In the genomic region with DNA sequence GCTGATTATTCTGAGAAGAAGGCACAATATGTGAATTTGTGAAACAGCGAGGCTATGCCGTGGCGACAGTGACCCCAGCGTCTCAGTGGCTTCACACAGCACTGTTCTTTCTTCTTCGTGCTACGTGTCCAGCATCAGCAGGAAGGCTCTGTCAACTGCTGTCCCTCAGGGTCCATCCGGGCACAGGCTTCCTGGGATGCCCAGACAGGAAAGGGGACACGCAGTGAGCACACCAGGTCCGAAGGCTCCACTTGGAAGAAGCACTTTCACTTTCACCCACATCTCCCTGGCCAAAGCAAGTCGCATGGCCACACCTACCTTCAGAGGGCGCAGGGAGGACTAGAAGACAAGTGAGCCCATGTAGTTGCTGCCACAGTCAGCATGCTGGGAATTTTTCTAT, we compare ENCODE assay signal across 8 cellular contexts. TPM values are rescaled to one million over a fixed set of nuclear protein-coding genes. Genes with fewer than 3 reads are reported as not detected.
DNase-seq lines count a peak whose midpoint lies in the region; ATAC-seq and TF ChIP-seq lines count a peak whose summit lies in the region.

No MANE protein-coding gene starts in this region.

- H2AFZ ChIP-seq in MM.1S (ENCODE audit: low read length), result no peak overlapping the region

- H3K27ac ChIP-seq in right cardiac atrium (ENCODE audit: low read length) (no peak overlapping the region), suprapubic skin (no peak overlapping the region), MM.1S (ENCODE audit: low read length) (no peak overlapping the region)

- no peak for TF ChIP-seq EP300 in suprapubic skin (IDR thresholded peaks at IDR 0.05)

- no peaks in the 10 kb centered on the region for H3K9me2 ChIP-seq in MM.1S (replicated peaks; ENCODE audit: insufficient read depth, low read length)

- H3F3A ChIP-seq in MM.1S (ENCODE audit: insufficient read depth, low read length), result no peaks in the 10 kb centered on the region

- H3K4me1 Mint-ChIP-seq in CD14-positive monocyte, result peaks cover 16% of the 10 kb centered on the region
- H3K4me1 Mint-ChIP-seq in activated CD8-positive, alpha-beta T cell treated with anti-CD3 and anti-CD28 coated beads, Interleukin-2, amount 10 ng/mL, durations not matched to agents 7 days and 5 days (ENCODE audit: low read depth), result peaks cover 8% of the 10 kb centered on the region

- DNase-seq in CD14-positive monocyte (ENCODE audit: low spot score) (no peak), NCI-H2081 (lab: John Stamatoyannopoulos, UW) (peak; percentile 67 to 75), right cardiac atrium (peak in 1 of 3 donors; percentile 68), suprapubic skin (ENCODE audit: low spot score in 2 of 2) (no peak), MM.1S (no peak)
- peak; percentile 42 for DNase-seq in activated CD8-positive, alpha-beta T cell treated with anti-CD3 and anti-CD28 coated beads, Interleukin-2, amount 10 ng/mL, durations not matched to agents 7 days and 5 days

- H3K27ac Mint-ChIP-seq in CD14-positive monocyte, result peak overlapping the region in 6 of 7 donors; percentile 20 to 82 (median 68)
- peak overlapping the region; percentile 41 for H3K27ac Mint-ChIP-seq in activated CD8-positive, alpha-beta T cell treated with anti-CD3 and anti-CD28 coated beads, Interleukin-2, amount 10 ng/mL, durations not matched to agents 7 days and 5 days

- no peak for TF ChIP-seq POLR2A in suprapubic skin (IDR thresholded peaks at IDR 0.05)

- H4K20me1 ChIP-seq in MM.1S (ENCODE audit: insufficient read depth, low read length), result no peaks in the 10 kb centered on the region

- ATAC-seq in GM19372 (IDR thresholded peaks at IDR 0.05; ENCODE audit: low read depth, unreplicated experiment) (peak; percentile 73), right cardiac atrium (peak; percentile 55 to 65), HG03139 (IDR thresholded peaks at IDR 0.05; ENCODE audit: unreplicated experiment) (no peak)
- peak; percentile 83 for ATAC-seq in activated CD8-positive, alpha-beta T cell treated with anti-CD3 and anti-CD28 coated beads, Interleukin-2, amount 10 ng/mL, durations not matched to agents 7 days and 5 days

- peak overlapping the region; percentile 92 to 97 for H3K4me3 Mint-ChIP-seq in CD14-positive monocyte
- peak overlapping the region; percentile 72 for H3K4me3 Mint-ChIP-seq in activated CD8-positive, alpha-beta T cell treated with anti-CD3 and anti-CD28 coated beads, Interleukin-2, amount 10 ng/mL, durations not matched to agents 7 days and 5 days

- no peaks in the 10 kb centered on the region for H3K36me3 Mint-ChIP-seq in CD14-positive monocyte
- no peaks in the 10 kb centered on the region for H3K36me3 Mint-ChIP-seq in activated CD8-positive, alpha-beta T cell treated with anti-CD3 and anti-CD28 coated beads, Interleukin-2, amount 10 ng/mL, durations not matched to agents 7 days and 5 days (ENCODE audit: low read depth)

- H3K36me3 ChIP-seq in suprapubic skin, result no peaks in the 10 kb centered on the region
- H3K36me3 ChIP-seq in MM.1S (replicated peaks; ENCODE audit: insufficient read depth, low read length), result no peaks in the 10 kb centered on the region

- TF ChIP-seq CTCF in CD14-positive monocyte (IDR thresholded peaks at IDR 0.05), result no peak
- no peak for TF ChIP-seq CTCF in suprapubic skin (IDR thresholded peaks at IDR 0.05)
- TF ChIP-seq CTCF in MM.1S (IDR thresholded peaks at IDR 0.05; ENCODE audit: low read length), result no peak

- POLR2A ChIA-PET in activated CD8-positive, alpha-beta T cell treated with anti-CD3 and anti-CD28 coated beads, Interleukin-2, amount 10 ng/mL, durations not matched to agents 7 days and 5 days (lab: Charles Lee), result no interaction called here

- no peaks in the 10 kb centered on the region for H3K27me3 ChIP-seq in right cardiac atrium (ENCODE audit: control insufficient read depth, insufficient read depth)
- H3K27me3 ChIP-seq in suprapubic skin, result no peaks in the 10 kb centered on the region
- no peaks in the 10 kb centered on the region for H3K27me3 ChIP-seq in MM.1S (replicated peaks; ENCODE audit: insufficient read depth, low read length)

- no peak overlapping the region for H3K9ac ChIP-seq in MM.1S (ENCODE audit: low read length)

- CTCF ChIA-PET in activated CD8-positive, alpha-beta T cell treated with anti-CD3 and anti-CD28 coated beads, Interleukin-2, amount 10 ng/mL, durations not matched to agents 7 days and 5 days (lab: Charles Lee), result no interaction called here

- H3K4me1 ChIP-seq in right cardiac atrium (ENCODE audit: control insufficient read depth, insufficient read depth, low read length) (no peaks in the 10 kb centered on the region), suprapubic skin (no peaks in the 10 kb centered on the region), MM.1S (ENCODE audit: low read length) (no peaks in the 10 kb centered on the region)

- peaks cover 4 to 8% (median 7%) of the 10 kb centered on the region in 3 donors for H3K27me3 Mint-ChIP-seq in CD14-positive monocyte (ENCODE audit: low read depth in 3 of 3)
- H3K27me3 Mint-ChIP-seq in activated CD8-positive, alpha-beta T cell treated with anti-CD3 and anti-CD28 coated beads, Interleukin-2, amount 10 ng/mL, durations not matched to agents 7 days and 5 days (ENCODE audit: low read depth), result no peaks in the 10 kb centered on the region

- intact Hi-C loops in CD14-positive monocyte (cut with micrococcal nuclease), result no loop called here
- intact Hi-C loops in right cardiac atrium (cut with DNase I), result no loop called here

- H3K9me3 ChIP-seq in right cardiac atrium (ENCODE audit: control insufficient read depth, low read length), result no peaks in the 10 kb centered on the region
- H3K9me3 ChIP-seq in suprapubic skin, result no peaks in the 10 kb centered on the region
- H3K9me3 ChIP-seq in MM.1S (replicated peaks; ENCODE audit: insufficient read depth, low read length), result no peaks in the 10 kb centered on the region

- H3K4me2 ChIP-seq in MM.1S (ENCODE audit: low read depth, low read length), result no peak overlapping the region

- WGBS in right cardiac atrium, result 49% methylated on average over 11 of the region's 11 CpGs
- WGBS in suprapubic skin, result 65% methylated on average over 11 of the region's 11 CpGs

- no peaks in the 10 kb centered on the region for H3K79me2 ChIP-seq in MM.1S (ENCODE audit: low read length)

- H3K4me3 ChIP-seq in right cardiac atrium (ENCODE audit: low read length), result peak overlapping the region; percentile 53
- peak overlapping the region; percentile 33 for H3K4me3 ChIP-seq in suprapubic skin
- no peak overlapping the region for H3K4me3 ChIP-seq in MM.1S (ENCODE audit: low read length)

- H3K9me3 Mint-ChIP-seq in CD14-positive monocyte, result peaks cover 0 to 6% (median 2%) of the 10 kb centered on the region in 7 donors
- H3K9me3 Mint-ChIP-seq in activated CD8-positive, alpha-beta T cell treated with anti-CD3 and anti-CD28 coated beads, Interleukin-2, amount 10 ng/mL, durations not matched to agents 7 days and 5 days (ENCODE audit: insufficient read depth), result no peaks in the 10 kb centered on the region

RNA-seq across cellular contexts. Expression of a gene that starts 47.3 kb away (rescaled TPM):
- polyA plus RNA-seq in CD14-positive monocyte, result 10 to 100 TPM; 15.5 to 27.5 TPM
- total RNA-seq in activated CD8-positive, alpha-beta T cell treated with anti-CD3 and anti-CD28 coated beads, Interleukin-2, amount 10 ng/mL, durations not matched to agents 7 days and 5 days, result 10 to 100 TPM; 21.8 to 21.9 TPM
- total RNA-seq in right cardiac atrium, result 10 to 100 TPM; 27.1 to 42.9 (median 33.8) TPM
- 23.4 TPM for polyA plus RNA-seq in right cardiac atrium
- total RNA-seq in suprapubic skin, result 10 to 100 TPM; 14.0 to 20.4 (median 15.5) TPM

RNA-seq across cellular contexts. Expression of a gene that starts 49.0 kb away (rescaled TPM):
- 1 to 10 TPM in 1 of 2 donors, under 1 TPM in 1; 0.76 to 1.4 TPM for polyA plus RNA-seq in CD14-positive monocyte
- total RNA-seq in activated CD8-positive, alpha-beta T cell treated with anti-CD3 and anti-CD28 coated beads, Interleukin-2, amount 10 ng/mL, durations not matched to agents 7 days and 5 days, result 10 to 100 TPM; 16.7 to 16.8 TPM
- total RNA-seq in right cardiac atrium, result 10 to 100 TPM; 13.3 to 24.7 (median 20.4) TPM
- polyA plus RNA-seq in right cardiac atrium, result 12.7 TPM
- 10 to 100 TPM; 15.2 to 24.5 (median 20.3) TPM for total RNA-seq in suprapubic skin

Comparison
In these comparisons a context has a peak if more than half of its experiments do, and no peak if none do; other contexts are left out.
1. DNase-seq: peak in NCI-H2081 (2 of 2) and activated CD8-positive, alpha-beta T cell treated with anti-CD3 and anti-CD28 coated beads, Interleukin-2, amount 10 ng/mL, durations not matched to agents 7 days and 5 days (single experiment); none in CD14-positive monocyte (single experiment), suprapubic skin (0 of 2) and MM.1S (single experiment).